In the genomic region with DNA sequence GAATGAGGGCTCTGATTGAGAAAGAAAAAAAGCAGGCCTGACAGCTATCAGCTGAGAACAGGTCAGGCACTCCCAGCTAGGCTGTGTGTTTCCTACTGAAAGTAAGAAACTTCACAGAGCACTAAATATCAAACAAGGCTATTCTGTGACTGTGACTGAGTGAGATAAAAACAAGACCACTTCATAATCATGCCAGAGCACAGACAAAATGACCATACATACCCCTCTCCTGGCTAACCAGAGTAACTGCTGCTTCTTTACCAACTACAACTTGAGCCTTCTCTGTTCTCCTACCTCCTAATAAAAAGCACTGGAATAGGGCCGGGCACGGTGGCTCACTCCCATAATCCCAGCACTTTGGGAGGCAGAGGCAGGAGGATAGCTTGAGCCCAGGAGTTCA, we compare ENCODE assay signal across 10 cellular contexts. TPM values are rescaled to one million over a fixed set of nuclear protein-coding genes. Genes with fewer than 3 reads are reported as not detected.
DNase-seq lines count a peak whose midpoint lies in the region; ATAC-seq, FAIRE-seq and TF ChIP-seq lines count a peak whose summit lies in the region.
"Had no signal": no experiment of that assay in that cellular context is flagged by ENCODE, and none has a peak within 500 bp of the region (broad histone marks: within the 10 kb centered on the region; RNA-seq: fewer than 3 reads in every experiment).

No MANE protein-coding gene starts in this region.

- ATAC-seq in GM21619 (IDR thresholded peaks at IDR 0.05; ENCODE audit: unreplicated experiment) (no peak), sciatic nerve (no peak)

- H3K9me2 ChIP-seq in SK-N-SH = no peaks in the 10 kb centered on the region

- H2AFZ ChIP-seq in SK-N-SH (ENCODE audit: low read depth) = no peak overlapping the region

- no peaks in the 10 kb centered on the region for H3K9me3 ChIP-seq in SK-N-SH

- H3K36me3 ChIP-seq in SK-N-SH (replicated peaks in 1 of 2; ENCODE audit: control insufficient read depth in 1 of 2, insufficient read depth in 2 of 2, low read length in 1 of 2) = no peaks in the 10 kb centered on the region

- intact Hi-C loops in sciatic nerve (cut with DNase I) = no loop called here

- H3K27ac ChIP-seq in SK-N-SH (ENCODE audit: low read depth in 2 of 2, low read length in 1 of 2) = no peak overlapping the region

- TF ChIP-seq POLR2A in GM12892 (IDR thresholded peaks at IDR 0.05; ENCODE audit: low read depth, low read length) = no peak

- no peaks in the 10 kb centered on the region for H3F3A ChIP-seq in SK-N-SH (replicated peaks; ENCODE audit: insufficient read depth)

- H3K9ac ChIP-seq in SK-N-SH = no peak overlapping the region

- no peaks in the 10 kb centered on the region for H3K4me1 ChIP-seq in SK-N-SH (ENCODE audit: control insufficient read depth in 1 of 2, insufficient read depth in 2 of 2, low read depth in 1 of 2, low read length in 1 of 2)

- WGBS in SK-N-SH (ENCODE audit: low lambda C conversion rate) = 100% methylated on average over 2 of the region's 2 CpGs

- no peak overlapping the region for H3K4me2 ChIP-seq in SK-N-SH

- no peaks in the 10 kb centered on the region for H4K20me1 ChIP-seq in SK-N-SH (ENCODE audit: insufficient read depth)

- no peak for TF ChIP-seq CTCF in SK-N-SH (IDR thresholded peaks at IDR 0.05)
- peak; percentile 47 for TF ChIP-seq CTCF in fibroblast of villous mesenchyme (IDR thresholded peaks at IDR 0.05; ENCODE audit: insufficient read depth, low read depth, low read length)

- peak; percentile 47 for TF ChIP-seq RAD21 in SK-N-SH (IDR thresholded peaks at IDR 0.05; ENCODE audit: low read length)

- POLR2A ChIA-PET in SK-N-SH (lab: Yijun Ruan, JAX) = no interaction called here

- peak; percentile 42 for DNase-seq in AG08396 (ENCODE audit: low spot score)
- DNase-seq in GM12892 (ENCODE audit: insufficient read length) = no peak
- DNase-seq in SK-N-SH = no peak
- peak; percentile 47 for DNase-seq in fibroblast of villous mesenchyme (ENCODE audit: low read depth)
- no peak for DNase-seq in sciatic nerve (ENCODE audit: low spot score)
- no peak for DNase-seq in activated CD4-positive, alpha-beta T cell treated with anti-CD3 and anti-CD28 coated beads, Interleukin-2, amount 50 U/mL, for 1 hour
- DNase-seq in epidermal melanocyte (ENCODE audit: insufficient read length, low spot score) = no peak
- DNase-seq: NCI-H69; stimulated activated naive CD4-positive, alpha-beta T cell treated with Interleukin-2 at 50 U/mL for 16 hours had no signal

- CTCF ChIA-PET in SK-N-SH (lab: Yijun Ruan, JAX) = interaction anchor here (1.8 kb wide), 1 partner anchor 152 kb away, joined by 6 read pairs; no protein-coding TSS in a partner anchor

- TF ChIP-seq EP300 in SK-N-SH (IDR thresholded peaks at IDR 0.05; ENCODE audit: borderline replicate concordance in 1 of 2, low read depth in 1 of 2, low read length in 1 of 2) = no peak

- H3K4me3 ChIP-seq in SK-N-SH (ENCODE audit: low read depth in 2 of 2, low read length in 1 of 2) (no peak overlapping the region), fibroblast of villous mesenchyme (ENCODE audit: low read depth, low read length) (no peak overlapping the region)

- H3K79me2 ChIP-seq in SK-N-SH (ENCODE audit: insufficient read depth) = no peaks in the 10 kb centered on the region

- H3K27me3 ChIP-seq in SK-N-SH (ENCODE audit: insufficient read depth) = peaks cover 5% of the 10 kb centered on the region; the same call in 1 of the 2 replicates

- FAIRE-seq in GM12892 (lab: Jason Lieb, UNC) = peak; percentile 69

TF ChIP-seq in SK-N-SH, 30 proteins besides CTCF, POLR2A, EP300 and RAD21:
- TF ChIP-seq JUND (IDR thresholded peaks at IDR 0.05) (no peak), FOSL2 (IDR thresholded peaks at IDR 0.05; ENCODE audit: borderline replicate concordance, low read depth) (no peak), RFX5 (IDR thresholded peaks at IDR 0.05; ENCODE audit: low read length) (0 out of 2 replicates have a peak, but pooled peaks have one; percentile 16), TCF12 (IDR thresholded peaks at IDR 0.05) (no peak), SMC3 (IDR thresholded peaks at IDR 0.05; ENCODE audit: low read depth, low read length) (peak; percentile 39; the same call in 1 of the 2 replicates)

RNA-seq across cellular contexts. Expression of gene BTN1A1, which starts 6.8 kb away (rescaled TPM):
- polyA plus RNA-seq in GM12892 (2012; ENCODE audit: missing spikeins) = 0.70 TPM
- polyA plus RNA-seq in SK-N-SH (2012; rRNA removed) = not detected in 2 replicates
- polyA plus RNA-seq in SK-N-SH (2012; cell fraction: cytosol; rRNA removed) = 0.01 TPM in 1 of 2 replicates, not detected in the other
- polyA plus RNA-seq in SK-N-SH (2012; cell fraction: nucleus; rRNA removed) = not detected in 2 replicates
- total RNA-seq in fibroblast of villous mesenchyme = not detected in 2 replicates
- not detected for total RNA-seq in sciatic nerve

RNA-seq across cellular contexts. Expression of gene BTN2A1, which starts 35.5 kb away (rescaled TPM):
- polyA plus RNA-seq in GM12892 (2012; ENCODE audit: missing spikeins) = 16.3 TPM
- polyA plus RNA-seq in SK-N-SH (2012; rRNA removed) = 21.2 and 28.6 TPM in 2 replicates
- polyA plus RNA-seq in SK-N-SH (2012; cell fraction: cytosol; rRNA removed) = 18.7 and 19.5 TPM in 2 replicates
- polyA plus RNA-seq in SK-N-SH (2012; cell fraction: nucleus; rRNA removed) = 46.6 and 50.0 TPM in 2 replicates
- total RNA-seq in fibroblast of villous mesenchyme (16.8 and 21.6 TPM in 2 replicates), sciatic nerve (29.1 TPM)

RNA-seq across cellular contexts. Expression of gene HMGN4, which starts 44.9 kb away (rescaled TPM):
- polyA plus RNA-seq in GM12892 (2012; ENCODE audit: missing spikeins) = 93.1 TPM
- 76.3 and 79.7 TPM in 2 replicates for polyA plus RNA-seq in SK-N-SH (2012; rRNA removed)
- polyA plus RNA-seq in SK-N-SH (2012; cell fraction: cytosol; rRNA removed) = 98.3 and 103 TPM in 2 replicates
- 27.6 and 48.3 TPM in 2 replicates for polyA plus RNA-seq in SK-N-SH (2012; cell fraction: nucleus; rRNA removed)
- total RNA-seq in fibroblast of villous mesenchyme = 74.1 and 85.1 TPM in 2 replicates
- 40.3 TPM for total RNA-seq in sciatic nerve

RNA-seq across cellular contexts. Expression of gene BTN3A3, which starts 53.0 kb away (rescaled TPM):
- polyA plus RNA-seq in GM12892 (2012; ENCODE audit: missing spikeins) = 31.0 TPM
- polyA plus RNA-seq in SK-N-SH (2012; rRNA removed) = 6.9 and 8.8 TPM in 2 replicates
- 6.3 and 7.3 TPM in 2 replicates for polyA plus RNA-seq in SK-N-SH (2012; cell fraction: cytosol; rRNA removed)
- polyA plus RNA-seq in SK-N-SH (2012; cell fraction: nucleus; rRNA removed) = 21.5 and 23.0 TPM in 2 replicates
- total RNA-seq in fibroblast of villous mesenchyme = 14.8 and 30.7 TPM in 2 replicates
- 33.4 TPM for total RNA-seq in sciatic nerve

Comparison
In these comparisons a context has a peak if more than half of its experiments do, and no peak if none do; other contexts are left out.
1. DNase-seq: peak in AG08396 (single experiment) and fibroblast of villous mesenchyme (single experiment); none in GM12892 (single experiment), SK-N-SH (single experiment), sciatic nerve (single experiment), activated CD4-positive, alpha-beta T cell treated with anti-CD3 and anti-CD28 coated beads, Interleukin-2, amount 50 U/mL, for 1 hour (single experiment) and epidermal melanocyte (single experiment).